ENCODE assay signal across 25 cellular contexts in genomic region chr13:26752671-26753070, GRCh38. TPM values are rescaled to one million over a fixed set of nuclear protein-coding genes. Genes with fewer than 3 reads are reported as not detected.
"Had no signal": no experiment of that assay in that cellular context is flagged by ENCODE, and none has a peak within 500 bp of the region (broad histone marks: within the 10 kb centered on the region; RNA-seq: fewer than 3 reads in every experiment).

No MANE protein-coding gene starts in this region.

- H3K4me1 ChIP-seq: stomach, suprapubic skin, testis, thyroid gland, tibial artery, tibial nerve, transverse colon, upper lobe of left lung, upper lobe of right lung, uterus, vagina had no signal

- H3K36me3 ChIP-seq: stomach, suprapubic skin, thoracic aorta, thyroid gland, tibial artery, tibial nerve, transverse colon, upper lobe of left lung, upper lobe of right lung, uterus, vagina had no signal

- H3K9me3 ChIP-seq: stomach, suprapubic skin, testis, thoracic aorta, thyroid gland, tibial artery, tibial nerve, transverse colon, upper lobe of left lung, upper lobe of right lung, uterus, vagina had no signal

- DNase-seq: stimulated activated CD4-positive, alpha-beta T cell treated with anti-CD3 and anti-CD28 coated beads, Interleukin-2, amount 100 ng/mL, for 48 hours; stimulated activated CD4-positive, alpha-beta T cell treated with anti-CD3 and anti-CD28 coated beads, Interleukin-4, amount 100 ng/mL, for 1 hour; stimulated activated CD4-positive, alpha-beta T cell treated with anti-CD3 and anti-CD28 coated beads, Interleukin-4, amount 100 ng/mL, for 24 hours; stimulated activated CD4-positive, alpha-beta T cell treated with anti-CD3 and anti-CD28 coated beads, Interleukin-4, amount 100 ng/mL, for 4 hours; stimulated activated CD8-positive, alpha-beta memory T cell treated with anti-CD3 and anti-CD28 coated beads, Interleukin-4, amount 100 ng/mL, for 48 hours; stimulated activated naive B cell treated with anti-CD40 and anti-IgM and Interleukin-4, amounts not matched to agents 10 μg/mL and 1 μg/mL and 100 μg/mL, for 72 hours; stimulated activated naive CD4-positive, alpha-beta T cell; stimulated activated naive CD4-positive, alpha-beta T cell treated with Interleukin-2 at 50 U/mL for 16 hours; stimulated activated naive CD8-positive, alpha-beta T cell treated with anti-CD3 and anti-CD28 coated beads, Interleukin-15, amount 100 ng/mL, for 72 hours; stimulated activated naive CD8-positive, alpha-beta T cell treated with anti-CD3 and anti-CD28 coated beads, Interleukin-15, Interleukin-2, amounts not matched to agents 100 U/mL and 50 U/mL, for 24 hours; stomach; substantia nigra; testis; thyroid gland; tibial artery; transverse colon; upper lobe of left lung; upper lobe of right lung; uterus had no signal

- H3K4me3 ChIP-seq: stomach, suprapubic skin, testis, thoracic aorta, thyroid gland, tibial artery, tibial nerve, transverse colon, upper lobe of left lung, upper lobe of right lung, uterus, vagina had no signal

- H3K27ac ChIP-seq: stomach, suprapubic skin, testis, thoracic aorta, thyroid gland, tibial artery, tibial nerve, transverse colon, upper lobe of left lung, upper lobe of right lung, uterus, vagina had no signal

- H3K27me3 ChIP-seq: testis, thyroid gland, upper lobe of left lung, vagina had no signal

- FAIRE-seq: urothelium cell line had no signal

RNA-seq across cellular contexts. Expression of gene GPR12, which starts 7.9 kb away (rescaled TPM):
- total RNA-seq: upper lobe of left lung, upper lobe of right lung, urinary bladder, uterus, vagina had no signal
- polyA plus RNA-seq: urinary bladder had no signal
